ENCODE assay signal across 8 cellular contexts in genomic region chr1:2290595-2291510, GRCh38.
DNase-seq lines count a peak whose midpoint lies in the region; ATAC-seq and TF ChIP-seq lines count a peak whose summit lies in the region.

No MANE protein-coding gene starts in this region.

- no peak overlapping the region for H2AK5ac ChIP-seq in mesendoderm (ENCODE audit: low read length)

- H3K4me2 ChIP-seq in mesendoderm (ENCODE audit: low read length): no peak overlapping the region

- H3K23ac ChIP-seq in mesendoderm (ENCODE audit: low read length): peak overlapping the region; percentile 45

- peak overlapping the region; percentile 76 to 96 (median 84) for H3K4me3 Mint-ChIP-seq in IgD-negative memory B cell

- H3K27ac ChIP-seq in colonic mucosa: peak overlapping the region; percentile 68
- H3K27ac ChIP-seq in mesendoderm (ENCODE audit: low read depth, low read length): no peak overlapping the region

- H3K4me3 ChIP-seq in colonic mucosa (no peak overlapping the region), mesendoderm (ENCODE audit: low read length) (no peak overlapping the region)

- no peaks in the 10 kb centered on the region for H3K27me3 ChIP-seq in colonic mucosa
- no peaks in the 10 kb centered on the region for H3K27me3 ChIP-seq in mesendoderm (ENCODE audit: insufficient read depth, low read length, poor library complexity)

- no peak overlapping the region for H4K5ac ChIP-seq in mesendoderm (ENCODE audit: low read length)

- peak; percentile 51 to 76 for DNase-seq in activated CD4-positive, alpha-beta T cell treated with anti-CD3 and anti-CD28 coated beads, Interleukin-2, amount 50 U/mL, for 24 hours (ENCODE audit: low read depth in 1 of 2, low spot score in 1 of 2)
- DNase-seq in colonic mucosa (peak; percentile 71), mesendoderm (no peak), NCI-H1417 treated with DMSO at 0.1 percent for 48 hours (lab: John Stamatoyannopoulos, UW) (no peak), NCI-H187 (lab: John Stamatoyannopoulos, UW) (no peak)
- peak; percentile 66 for DNase-seq in stimulated activated CD8-positive, alpha-beta memory T cell treated with anti-CD3 and anti-CD28 coated beads, Interleukin-12 subunit alpha, Interleukin-12 subunit beta, amount 100 ng/mL, for 24 hours (ENCODE audit: extremely low read depth)

- H3K36me3 ChIP-seq in colonic mucosa (no peaks in the 10 kb centered on the region), mesendoderm (ENCODE audit: control insufficient read depth, insufficient read depth, low read length) (no peaks in the 10 kb centered on the region)

- H2BK120ac ChIP-seq in mesendoderm (ENCODE audit: low read depth, low read length): no peak overlapping the region

- H3K27me3 Mint-ChIP-seq in IgD-negative memory B cell: no peaks in the 10 kb centered on the region

- no peak overlapping the region for H3K18ac ChIP-seq in mesendoderm (ENCODE audit: low read length)

- H3K9me3 ChIP-seq in colonic mucosa: no peaks in the 10 kb centered on the region

- H3K27ac Mint-ChIP-seq in IgD-negative memory B cell: peak overlapping the region; percentile 87 to 97 (median 96)

- H3K9me3 Mint-ChIP-seq in IgD-negative memory B cell: no peaks in the 10 kb centered on the region

- H3K79me1 ChIP-seq in mesendoderm (ENCODE audit: low read length): peaks cover 41% of the 10 kb centered on the region

- peaks cover 20 to 40% (median 30%) of the 10 kb centered on the region in 3 donors for H3K4me1 Mint-ChIP-seq in IgD-negative memory B cell

- H3K9ac ChIP-seq in colonic mucosa (ENCODE audit: low read depth in 2 of 2, low read length in 2 of 2) (peak overlapping the region in 1 of 2 donors; percentile 50), mesendoderm (ENCODE audit: low read length) (no peak overlapping the region)

- ATAC-seq in GM19035 (IDR thresholded peaks at IDR 0.05; ENCODE audit: unreplicated experiment): peak; percentile 57

- H2BK5ac ChIP-seq in mesendoderm (ENCODE audit: low read length): no peak overlapping the region

- H4K8ac ChIP-seq in mesendoderm (ENCODE audit: low read depth, low read length): no peak overlapping the region

- no peak for TF ChIP-seq CTCF in colonic mucosa (IDR thresholded peaks at IDR 0.05)

- no peaks in the 10 kb centered on the region for H3K36me3 Mint-ChIP-seq in IgD-negative memory B cell

- peaks cover 3% of the 10 kb centered on the region for H3K4me1 ChIP-seq in colonic mucosa
- peaks cover 4% of the 10 kb centered on the region for H3K4me1 ChIP-seq in mesendoderm (ENCODE audit: control insufficient read depth, low read depth, low read length)

- WGBS in mesendoderm (ENCODE audit: extremely low coverage, insufficient coverage, low lambda C conversion rate): no CpG with 5 or more reads among the region's 41 CpGs

- H3K56ac ChIP-seq in mesendoderm (ENCODE audit: low read length): no peak overlapping the region

- intact Hi-C loops in colonic mucosa (cut with DNase I): no loop called here

- H3K4ac ChIP-seq in mesendoderm (ENCODE audit: low read depth, low read length): no peak overlapping the region

- peaks cover 91% of the 10 kb centered on the region for H3K79me2 ChIP-seq in mesendoderm (ENCODE audit: control insufficient read depth, insufficient read depth, low read length)

- H2BK15ac ChIP-seq in mesendoderm (replicated peaks; ENCODE audit: low read depth): no peak overlapping the region

Comparison
In these comparisons a context has a peak if more than half of its experiments do, and no peak if none do; other contexts are left out.
1. DNase-seq: peak in activated CD4-positive, alpha-beta T cell treated with anti-CD3 and anti-CD28 coated beads, Interleukin-2, amount 50 U/mL, for 24 hours (2 of 2), colonic mucosa (single experiment) and stimulated activated CD8-positive, alpha-beta memory T cell treated with anti-CD3 and anti-CD28 coated beads, Interleukin-12 subunit alpha, Interleukin-12 subunit beta, amount 100 ng/mL, for 24 hours (single experiment); none in mesendoderm (single experiment), NCI-H1417 treated with DMSO at 0.1 percent for 48 hours (single experiment) and NCI-H187 (0 of 2).